ENCODE assay signal across 9 cellular contexts in genomic region chr2:155310589-155310988, GRCh38.
DNase-seq lines count a peak whose midpoint lies in the region; ATAC-seq and TF ChIP-seq lines count a peak whose summit lies in the region.
"Had no signal": no experiment of that assay in that cellular context is flagged by ENCODE, and none has a peak within 500 bp of the region (broad histone marks: within the 10 kb centered on the region; RNA-seq: fewer than 3 reads in every experiment).

No MANE protein-coding gene starts in this region.

- H3K4me1 Mint-ChIP-seq in neural crest cell = no peaks in the 10 kb centered on the region
- H3K4me1 Mint-ChIP-seq in activated CD4-positive, alpha-beta T cell treated with anti-CD3 and anti-CD28 coated beads, Interleukin-2, amount 10 ng/mL, durations not matched to agents 24 days and 14 days = no peaks in the 10 kb centered on the region

- DNase-seq in NCI-H446 treated with DMSO at 0.1 percent for 48 hours (lab: John Stamatoyannopoulos, UW) (peak; percentile 52), choroid plexus epithelial cell (ENCODE audit: low read depth) (peak; percentile 34), neural crest cell (ENCODE audit: low read depth, low spot score) (no peak), NCI-H1048 (lab: John Stamatoyannopoulos, UW) (no peak)
- DNase-seq in activated CD4-positive, alpha-beta T cell treated with anti-CD3 and anti-CD28 coated beads, Interleukin-2, amount 10 ng/mL, durations not matched to agents 24 days and 14 days = no peak

- peak; percentile 50 for ATAC-seq in HG02884 (IDR thresholded peaks at IDR 0.05; ENCODE audit: unreplicated experiment)
- ATAC-seq in HG03025 (IDR thresholded peaks at IDR 0.05; ENCODE audit: low FRiP score, unreplicated experiment) = no peak

- intact Hi-C loops in activated CD4-positive, alpha-beta T cell treated with anti-CD3 and anti-CD28 coated beads, Interleukin-2, amount 10 ng/mL, durations not matched to agents 24 days and 14 days (cut with micrococcal nuclease) = no loop called here

- no peak overlapping the region for H3K4me3 ChIP-seq in choroid plexus epithelial cell (ENCODE audit: low read depth, low read length)

- no peaks in the 10 kb centered on the region for H3K9me3 Mint-ChIP-seq in neural crest cell
- H3K9me3 Mint-ChIP-seq in activated CD4-positive, alpha-beta T cell treated with anti-CD3 and anti-CD28 coated beads, Interleukin-2, amount 10 ng/mL, durations not matched to agents 24 days and 14 days = no peaks in the 10 kb centered on the region
- H3K9me3 Mint-ChIP-seq: T-helper 1 cell treated with Interleukin-12 subunit alpha and Interleukin-12 subunit beta and Interleukin-4 antibody, amounts not matched to agents 30 μg/mL and 1 μg/mL, for 36 hours had no signal

- TF ChIP-seq CTCF in GM12873 (IDR thresholded peaks at IDR 0.05; ENCODE audit: insufficient read depth, low read depth, low read length, missing control alignments) (peak; percentile 42), choroid plexus epithelial cell (conservative IDR thresholded peaks at IDR 0.05; ENCODE audit: low read depth, low read length) (no peak), neural crest cell (conservative IDR thresholded peaks at IDR 0.05) (peak; percentile 81)

- H3K36me3 Mint-ChIP-seq in neural crest cell (ENCODE audit: low read depth) = no peaks in the 10 kb centered on the region
- H3K36me3 Mint-ChIP-seq in activated CD4-positive, alpha-beta T cell treated with anti-CD3 and anti-CD28 coated beads, Interleukin-2, amount 10 ng/mL, durations not matched to agents 24 days and 14 days (ENCODE audit: low read depth) = no peaks in the 10 kb centered on the region

- H3K27ac Mint-ChIP-seq in neural crest cell (ENCODE audit: unreplicated experiment) = no peak overlapping the region
- H3K27ac Mint-ChIP-seq in activated CD4-positive, alpha-beta T cell treated with anti-CD3 and anti-CD28 coated beads, Interleukin-2, amount 10 ng/mL, durations not matched to agents 24 days and 14 days = no peak overlapping the region
- H3K27ac Mint-ChIP-seq: T-helper 1 cell treated with Interleukin-12 subunit alpha and Interleukin-12 subunit beta and Interleukin-4 antibody, amounts not matched to agents 30 μg/mL and 1 μg/mL, for 36 hours had no signal

- no peak overlapping the region for H3K4me3 Mint-ChIP-seq in neural crest cell
- H3K4me3 Mint-ChIP-seq in activated CD4-positive, alpha-beta T cell treated with anti-CD3 and anti-CD28 coated beads, Interleukin-2, amount 10 ng/mL, durations not matched to agents 24 days and 14 days = no peak overlapping the region
- H3K4me3 Mint-ChIP-seq: T-helper 1 cell treated with Interleukin-12 subunit alpha and Interleukin-12 subunit beta and Interleukin-4 antibody, amounts not matched to agents 30 μg/mL and 1 μg/mL, for 36 hours had no signal

- no peaks in the 10 kb centered on the region for H3K27me3 Mint-ChIP-seq in neural crest cell (ENCODE audit: low read depth)
- no peaks in the 10 kb centered on the region for H3K27me3 Mint-ChIP-seq in activated CD4-positive, alpha-beta T cell treated with anti-CD3 and anti-CD28 coated beads, Interleukin-2, amount 10 ng/mL, durations not matched to agents 24 days and 14 days

Comparison
In these comparisons a context has a peak if more than half of its experiments do, and no peak if none do; other contexts are left out.
1. DNase-seq: peak in NCI-H446 treated with DMSO at 0.1 percent for 48 hours (single experiment) and choroid plexus epithelial cell (single experiment); none in neural crest cell (single experiment), activated CD4-positive, alpha-beta T cell treated with anti-CD3 and anti-CD28 coated beads, Interleukin-2, amount 10 ng/mL, durations not matched to agents 24 days and 14 days (single experiment) and NCI-H1048 (single experiment).